ENCODE assay signal across 16 cellular contexts in genomic region chr2:138602166-138602460, GRCh38.
DNase-seq lines count a peak whose midpoint lies in the region; ATAC-seq and TF ChIP-seq lines count a peak whose summit lies in the region.
"Had no signal": no experiment of that assay in that cellular context is flagged by ENCODE, and none has a peak within 500 bp of the region (broad histone marks: within the 10 kb centered on the region; RNA-seq: fewer than 3 reads in every experiment).

No MANE protein-coding gene starts in this region.

- no peak overlapping the region for H2BK5ac ChIP-seq in H9 (ENCODE audit: insufficient read length, low read length)

- H3K4me2 ChIP-seq in H9 (ENCODE audit: insufficient read depth, insufficient read length, low read length), result no peak overlapping the region
- H3K4me2 ChIP-seq: hepatocyte had no signal

- no peak overlapping the region for H3K23ac ChIP-seq in H9 (ENCODE audit: insufficient read length, low read depth, low read length)

- H3K9me3 ChIP-seq in H9 (ENCODE audit: control insufficient read depth, low read depth, low read length), result no peaks in the 10 kb centered on the region

- ATAC-seq in GM21515 (IDR thresholded peaks at IDR 0.05; ENCODE audit: unreplicated experiment) (no peak), GM18867 (IDR thresholded peaks at IDR 0.05; ENCODE audit: unreplicated experiment) (no peak)
- ATAC-seq: SK-N-SH treated with all-trans-retinoic acid at 6 μM for 48 hours had no signal

- H3T11ph ChIP-seq in H9 (ENCODE audit: low read length), result no peak overlapping the region

- no peak overlapping the region for H2BK120ac ChIP-seq in H9 (ENCODE audit: low read depth, low read length, poor library complexity, severe bottlenecking)

- peak; percentile 72 for DNase-seq in DMS 273 treated with DMSO at 0.1 percent for 48 hours (lab: John Stamatoyannopoulos, UW)
- DNase-seq in NCI-H1092 (lab: John Stamatoyannopoulos, UW), result peak; percentile 11
- DNase-seq in NCI-H2196 treated with DMSO at 0.1 percent for 48 hours (lab: John Stamatoyannopoulos, UW; ENCODE audit: unreplicated experiment), result peak; percentile 69
- no peak for DNase-seq in anterior cingulate cortex (lab: John Stamatoyannopoulos, UW)
- DNase-seq in H9, result no peak
- DNase-seq: activated CD4-positive, alpha-beta T cell treated with anti-CD3 and anti-CD28 coated beads for 48 hours; activated effector memory CD4-positive, alpha-beta T cell treated with anti-CD3 and anti-CD28 coated beads, Interleukin-2, amount 50 U/mL, for 16 hours; NCI-H226; nephron progenitor cell had no signal

- no peak overlapping the region for H2AFZ ChIP-seq in H9 (ENCODE audit: low read length)
- H2AFZ ChIP-seq: hepatocyte had no signal

- H3K9ac ChIP-seq in H9 (ENCODE audit: extremely low read depth, insufficient read length, low read length), result no peak overlapping the region

- no peak overlapping the region for H2AK5ac ChIP-seq in H9 (ENCODE audit: insufficient read length, low read length)

- no peak overlapping the region for H2BK15ac ChIP-seq in H9 (ENCODE audit: low read depth, low read length)

- peak overlapping the region in 3 of 5 experiments; percentile 7 to 72 (median 10) for H3K27ac Mint-ChIP-seq in brain
- peak overlapping the region in 1 of 3 experiments; percentile 63; a peak in 2 of 7 replicates for H3K27ac Mint-ChIP-seq in H9
- H3K27ac Mint-ChIP-seq: memory B cell, nephron progenitor cell had no signal

- no peak overlapping the region for H4K8ac ChIP-seq in H9 (replicated peaks; ENCODE audit: insufficient read length, low read depth, low read length)

- no peaks in the 10 kb centered on the region for H3K23me2 ChIP-seq in H9 (ENCODE audit: insufficient read length, low read depth, low read length, poor library complexity, severe bottlenecking)

- H3K9me3 Mint-ChIP-seq in brain (no peaks in the 10 kb centered on the region), H9 (no peaks in the 10 kb centered on the region)
- H3K9me3 Mint-ChIP-seq: memory B cell, nephron progenitor cell had no signal

- H3K79me2 ChIP-seq in H9 (ENCODE audit: insufficient read depth, low read length), result no peaks in the 10 kb centered on the region
- H3K79me2 ChIP-seq: hepatocyte had no signal

- H3K27me3 Mint-ChIP-seq in brain (no peaks in the 10 kb centered on the region), H9 (ENCODE audit: low read depth) (no peaks in the 10 kb centered on the region)
- H3K27me3 Mint-ChIP-seq: memory B cell, progenitor cell of endocrine pancreas had no signal

- H3K36me3 Mint-ChIP-seq in brain (no peaks in the 10 kb centered on the region), H9 (ENCODE audit: insufficient read depth in 1 of 3, low read depth in 3 of 3) (no peaks in the 10 kb centered on the region)

- peaks cover 20% of the 10 kb centered on the region for H3K4me1 Mint-ChIP-seq in brain
- peaks cover 0 to 8% of the 10 kb centered on the region in 2 experiments; a peak in 1 of 4 replicates for H3K4me1 Mint-ChIP-seq in H9
- H3K4me1 Mint-ChIP-seq: memory B cell had no signal

- no peak overlapping the region for H2BK20ac ChIP-seq in H9 (ENCODE audit: low read depth, low read length, poor library complexity, severe bottlenecking)

- H3K18ac ChIP-seq in H9 (ENCODE audit: insufficient read length, low read depth, low read length), result no peak overlapping the region

- no peak for TF ChIP-seq CTCF in brain (conservative IDR thresholded peaks at IDR 0.05)
- TF ChIP-seq CTCF in H9 (conservative IDR thresholded peaks at IDR 0.05), result no peak

- no peak overlapping the region for H4K5ac ChIP-seq in H9 (ENCODE audit: insufficient read length, low read depth, low read length)

- no peaks in the 10 kb centered on the region for H3K4me1 ChIP-seq in H9 (ENCODE audit: insufficient read depth, low read length)

- no peak overlapping the region for H3K27ac ChIP-seq in H9 (ENCODE audit: insufficient read length, low read depth, low read length)
- H3K27ac ChIP-seq: hepatocyte had no signal

- H3K56ac ChIP-seq in H9 (ENCODE audit: insufficient read length, low read depth, low read length), result no peak overlapping the region

- no peak overlapping the region for H3K14ac ChIP-seq in H9 (ENCODE audit: insufficient read depth, low read length)

- H4K20me1 ChIP-seq in H9 (ENCODE audit: control insufficient read depth, insufficient read depth, insufficient read length), result no peaks in the 10 kb centered on the region

- H3K27me3 ChIP-seq in H9 (ENCODE audit: insufficient read depth, low read length), result no peaks in the 10 kb centered on the region
- H3K27me3 ChIP-seq: hepatocyte had no signal

- H3K4me3 Mint-ChIP-seq in brain (no peak overlapping the region), H9 (no peak overlapping the region)
- H3K4me3 Mint-ChIP-seq: memory B cell, nephron progenitor cell had no signal

- H3K4ac ChIP-seq in H9 (ENCODE audit: low read depth, low read length), result no peak overlapping the region

- no CpG with 5 or more reads among the region's 1 CpG for WGBS in H9 (ENCODE audit: extremely low coverage, insufficient read length, low lambda C conversion rate)

- no peak overlapping the region for H2BK12ac ChIP-seq in H9 (ENCODE audit: insufficient read length, low read depth, low read length)

- no peak overlapping the region for H4K91ac ChIP-seq in H9 (ENCODE audit: insufficient read length, low read depth, low read length)

- H3K79me1 ChIP-seq in H9 (ENCODE audit: insufficient read depth, low read depth, low read length, poor library complexity, severe bottlenecking), result no peaks in the 10 kb centered on the region

Comparison
In these comparisons a context has a peak if more than half of its experiments do, and no peak if none do; other contexts are left out.
1. DNase-seq: peak in DMS 273 treated with DMSO at 0.1 percent for 48 hours (single experiment), NCI-H1092 (single experiment) and NCI-H2196 treated with DMSO at 0.1 percent for 48 hours (single experiment); none in anterior cingulate cortex (0 of 58) and H9 (single experiment).